2 cellular contexts compared by ENCODE assay signal in genomic region chr1:151144474-151145157, GRCh38.
TF ChIP-seq lines count a peak whose summit lies in the region.

No MANE protein-coding gene starts in this region.

TF ChIP-seq in HEK293, 187 proteins besides CTCF, POLR2A, EP300 and RAD21:
- TF ChIP-seq, protein P1, sequence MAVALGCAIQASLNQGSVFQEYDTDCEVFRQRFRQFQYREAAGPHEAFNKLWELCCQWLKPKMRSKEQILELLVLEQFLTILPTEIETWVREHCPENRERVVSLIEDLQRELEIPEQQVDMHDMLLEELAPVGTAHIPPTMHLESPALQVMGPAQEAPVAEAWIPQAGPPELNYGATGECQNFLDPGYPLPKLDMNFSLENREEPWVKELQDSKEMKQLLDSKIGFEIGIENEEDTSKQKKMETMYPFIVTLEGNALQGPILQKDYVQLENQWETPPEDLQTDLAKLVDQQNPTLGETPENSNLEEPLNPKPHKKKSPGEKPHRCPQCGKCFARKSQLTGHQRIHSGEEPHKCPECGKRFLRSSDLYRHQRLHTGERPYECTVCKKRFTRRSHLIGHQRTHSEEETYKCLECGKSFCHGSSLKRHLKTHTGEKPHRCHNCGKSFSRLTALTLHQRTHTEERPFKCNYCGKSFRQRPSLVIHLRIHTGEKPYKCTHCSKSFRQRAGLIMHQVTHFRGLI (tag by site-specific recombination; IDR thresholded peaks at IDR 0.05): peak; percentile 100
- TF ChIP-seq, protein P2, sequence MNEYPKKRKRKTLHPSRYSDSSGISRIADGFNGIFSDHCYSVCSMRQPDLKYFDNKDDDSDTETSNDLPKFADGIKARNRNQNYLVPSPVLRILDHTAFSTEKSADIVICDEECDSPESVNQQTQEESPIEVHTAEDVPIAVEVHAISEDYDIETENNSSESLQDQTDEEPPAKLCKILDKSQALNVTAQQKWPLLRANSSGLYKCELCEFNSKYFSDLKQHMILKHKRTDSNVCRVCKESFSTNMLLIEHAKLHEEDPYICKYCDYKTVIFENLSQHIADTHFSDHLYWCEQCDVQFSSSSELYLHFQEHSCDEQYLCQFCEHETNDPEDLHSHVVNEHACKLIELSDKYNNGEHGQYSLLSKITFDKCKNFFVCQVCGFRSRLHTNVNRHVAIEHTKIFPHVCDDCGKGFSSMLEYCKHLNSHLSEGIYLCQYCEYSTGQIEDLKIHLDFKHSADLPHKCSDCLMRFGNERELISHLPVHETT (tag by site-specific recombination; IDR thresholded peaks at IDR 0.05): no peak
- TF ChIP-seq ZNF248 (tag by site-specific recombination; IDR thresholded peaks at IDR 0.05) (no peak), ZSCAN4 (tag by site-specific recombination; IDR thresholded peaks at IDR 0.05) (no peak), ZSCAN18 (tag by site-specific recombination; IDR thresholded peaks at IDR 0.05) (no peak)
- TF ChIP-seq, protein P3, sequence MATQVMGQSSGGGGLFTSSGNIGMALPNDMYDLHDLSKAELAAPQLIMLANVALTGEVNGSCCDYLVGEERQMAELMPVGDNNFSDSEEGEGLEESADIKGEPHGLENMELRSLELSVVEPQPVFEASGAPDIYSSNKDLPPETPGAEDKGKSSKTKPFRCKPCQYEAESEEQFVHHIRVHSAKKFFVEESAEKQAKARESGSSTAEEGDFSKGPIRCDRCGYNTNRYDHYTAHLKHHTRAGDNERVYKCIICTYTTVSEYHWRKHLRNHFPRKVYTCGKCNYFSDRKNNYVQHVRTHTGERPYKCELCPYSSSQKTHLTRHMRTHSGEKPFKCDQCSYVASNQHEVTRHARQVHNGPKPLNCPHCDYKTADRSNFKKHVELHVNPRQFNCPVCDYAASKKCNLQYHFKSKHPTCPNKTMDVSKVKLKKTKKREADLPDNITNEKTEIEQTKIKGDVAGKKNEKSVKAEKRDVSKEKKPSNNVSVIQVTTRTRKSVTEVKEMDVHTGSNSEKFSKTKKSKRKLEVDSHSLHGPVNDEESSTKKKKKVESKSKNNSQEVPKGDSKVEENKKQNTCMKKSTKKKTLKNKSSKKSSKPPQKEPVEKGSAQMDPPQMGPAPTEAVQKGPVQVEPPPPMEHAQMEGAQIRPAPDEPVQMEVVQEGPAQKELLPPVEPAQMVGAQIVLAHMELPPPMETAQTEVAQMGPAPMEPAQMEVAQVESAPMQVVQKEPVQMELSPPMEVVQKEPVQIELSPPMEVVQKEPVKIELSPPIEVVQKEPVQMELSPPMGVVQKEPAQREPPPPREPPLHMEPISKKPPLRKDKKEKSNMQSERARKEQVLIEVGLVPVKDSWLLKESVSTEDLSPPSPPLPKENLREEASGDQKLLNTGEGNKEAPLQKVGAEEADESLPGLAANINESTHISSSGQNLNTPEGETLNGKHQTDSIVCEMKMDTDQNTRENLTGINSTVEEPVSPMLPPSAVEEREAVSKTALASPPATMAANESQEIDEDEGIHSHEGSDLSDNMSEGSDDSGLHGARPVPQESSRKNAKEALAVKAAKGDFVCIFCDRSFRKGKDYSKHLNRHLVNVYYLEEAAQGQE (tag by site-specific recombination; IDR thresholded peaks at IDR 0.05): peak; percentile 68

TF ChIP-seq in GM12891, 5 proteins besides CTCF, POLR2A, EP300 and RAD21:
- TF ChIP-seq SPI1 (IDR thresholded peaks at IDR 0.05; ENCODE audit: low read depth, low read length) (no peak), POLR2AphosphoS5 (IDR thresholded peaks at IDR 0.05; ENCODE audit: low read depth, low read length) (no peak), POU2F2 (IDR thresholded peaks at IDR 0.05; ENCODE audit: low read depth, low read length) (no peak), TAF1 (IDR thresholded peaks at IDR 0.05; ENCODE audit: low read depth, low read length) (no peak), PAX5 (IDR thresholded peaks at IDR 0.05; ENCODE audit: insufficient read depth, low read length, severe bottlenecking) (no peak)
